ENCODE assay signal across 15 cellular contexts in the genomic region with DNA sequence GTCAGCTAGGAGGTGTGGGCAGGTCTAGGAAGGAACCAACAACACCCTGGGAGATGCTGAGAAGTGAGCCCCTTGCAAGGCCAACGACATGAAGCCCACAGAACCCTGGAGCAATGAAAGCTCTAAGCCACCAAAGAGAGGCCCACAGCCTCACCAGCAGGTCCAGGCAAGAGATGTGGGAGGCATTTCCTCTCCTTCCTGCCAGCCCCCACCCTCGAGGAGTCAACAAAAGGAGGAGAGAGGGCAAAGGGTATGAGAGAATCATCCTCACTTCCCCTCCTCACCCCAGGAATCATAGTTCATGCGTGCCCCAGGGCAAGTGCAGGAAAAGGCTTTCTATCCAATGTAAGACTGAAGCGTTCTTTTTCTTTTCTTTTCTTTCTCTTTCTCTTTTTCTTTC.
A peak's percentile ranks its signal among the peaks of the same experiment; 100 is the strongest.
DNase-seq lines count a peak whose midpoint lies in the region; ATAC-seq and TF ChIP-seq lines count a peak whose summit lies in the region.
"Had no signal": no experiment of that assay in that cellular context is flagged by ENCODE, and none has a peak within 500 bp of the region (broad histone marks: within the 10 kb centered on the region; RNA-seq: fewer than 3 reads in every experiment).

No MANE protein-coding gene starts in this region.

- in situ Hi-C loops in mammary epithelial cell (cut with MboI; ENCODE audit: low sequenced_read_pairs in 2 of 2), result loop anchor here in 1 of 2 donors (25.0 kb wide), 1 partner anchor 160 kb away; no protein-coding TSS in a partner anchor

- no peak for ATAC-seq in GM21526 (IDR thresholded peaks at IDR 0.05; ENCODE audit: low FRiP score, unreplicated experiment)
- ATAC-seq: GM12878 had no signal

- H3K27ac ChIP-seq in mammary epithelial cell (ENCODE audit: insufficient read depth, low read depth, low read length), result no peak overlapping the region
- H3K27ac ChIP-seq in effector memory CD4-positive, alpha-beta T cell (ENCODE audit: insufficient read depth, low read length, poor library complexity, severe bottlenecking), result no peak overlapping the region
- H3K27ac ChIP-seq: 22Rv1 had no signal

- peak overlapping the region; percentile 16 for H3K4me2 ChIP-seq in mammary epithelial cell (ENCODE audit: insufficient read depth, low read depth, low read length)

- H3K4me3 ChIP-seq in mammary epithelial cell (replicated peaks in 1 of 3; ENCODE audit: insufficient read depth in 1 of 3, low read depth in 2 of 3, low read length in 3 of 3), result no peak overlapping the region
- H3K4me3 ChIP-seq in effector memory CD4-positive, alpha-beta T cell (ENCODE audit: insufficient read depth, low read depth, low read length, poor library complexity, severe bottlenecking), result no peak overlapping the region
- H3K4me3 ChIP-seq: GM12878 had no signal

- H3K9me3 ChIP-seq in mammary epithelial cell (replicated peaks; ENCODE audit: insufficient read depth, low read length), result no peaks in the 10 kb centered on the region
- H3K9me3 ChIP-seq in effector memory CD4-positive, alpha-beta T cell (ENCODE audit: control insufficient read depth, low read length), result no peaks in the 10 kb centered on the region

- H4K20me1 ChIP-seq in mammary epithelial cell (ENCODE audit: insufficient read depth, low read length), result no peaks in the 10 kb centered on the region

- peaks cover 11% of the 10 kb centered on the region for H3K9me3 Mint-ChIP-seq in MCF 10A (ENCODE audit: unreplicated experiment)
- H3K9me3 Mint-ChIP-seq: IgD-negative memory B cell had no signal

- TF ChIP-seq CTCF in mammary epithelial cell (conservative IDR thresholded peaks at IDR 0.05 in 1 of 2, IDR thresholded peaks at IDR 0.05 in 1 of 2; ENCODE audit: extremely low read depth in 1 of 2, insufficient read depth in 1 of 2, low read depth in 1 of 2, low read length in 2 of 2) (no peak), MCF 10A (IDR thresholded peaks at IDR 0.05; ENCODE audit: unreplicated experiment) (no peak)

- no peaks in the 10 kb centered on the region for H3K79me2 ChIP-seq in mammary epithelial cell (ENCODE audit: insufficient read depth, low read length)

- BruUV-seq in mammary epithelial cell (replicated peaks; lab: Mats Ljungman, UMichigan) (no TSS peak), MCF 10A (replicated peaks; lab: Mats Ljungman, UMichigan) (no TSS peak)

- no peaks in the 10 kb centered on the region for H3K36me3 ChIP-seq in mammary epithelial cell (ENCODE audit: insufficient read depth, low read length)
- no peaks in the 10 kb centered on the region for H3K36me3 ChIP-seq in effector memory CD4-positive, alpha-beta T cell (ENCODE audit: control insufficient read depth, insufficient read depth, low read length)

- WGBS in mammary epithelial cell (ENCODE audit: low coverage, missing lambda C conversion rate), result 50% methylated on average over 2 of the region's 4 CpGs

- dilution Hi-C loops in mammary epithelial cell (cut with HindIII; ENCODE audit: low sequenced_read_pairs), result no loop called here

- CTCF ChIA-PET in mammary epithelial cell (lab: Charles Lee; ENCODE audit: low non-redundant PET) (no interaction called here), MCF 10A (lab: Yijun Ruan, JAX) (interaction anchor here (0.5 to 0.7 kb wide), 3 partner anchors 13 to 674 kb away, joined by 3 to 4 read pairs (median 4); no protein-coding TSS in a partner anchor)

- intact Hi-C loops in mammary epithelial cell (cut with micrococcal nuclease) (no loop called here), MCF 10A (cut with micrococcal nuclease) (no loop called here)

- POLR2A ChIA-PET in MCF 10A (lab: Yijun Ruan, JAX), result no interaction called here

- H3K4me1 ChIP-seq in mammary epithelial cell (ENCODE audit: insufficient read depth, low read length), result peaks cover 13% of the 10 kb centered on the region
- no peaks in the 10 kb centered on the region for H3K4me1 ChIP-seq in effector memory CD4-positive, alpha-beta T cell (ENCODE audit: control insufficient read depth, insufficient read depth, low read length, poor library complexity, severe bottlenecking)

- H3K27me3 Mint-ChIP-seq in MCF 10A (ENCODE audit: insufficient read depth, unreplicated experiment), result peaks cover 12% of the 10 kb centered on the region

- H2AFZ ChIP-seq in mammary epithelial cell (ENCODE audit: low read depth, low read length), result no peak overlapping the region

- H3K4me3 Mint-ChIP-seq in MCF 10A (ENCODE audit: unreplicated experiment), result no peak overlapping the region
- H3K4me3 Mint-ChIP-seq: CD4-positive, CD25-positive, alpha-beta regulatory T cell; H9; IgD-negative memory B cell had no signal

- DNase-seq in mammary epithelial cell, result no peak
- no peak for DNase-seq in MCF 10A (ENCODE audit: unreplicated experiment)
- DNase-seq in NCI-H69 (lab: John Stamatoyannopoulos, UW), result peak; percentile 6
- peak; percentile 23 for DNase-seq in UCSD-AML1 (lab: John Stamatoyannopoulos, UW; ENCODE audit: unreplicated experiment)
- no peak for DNase-seq in germinal center (ENCODE audit: low spot score)
- DNase-seq in SHP77 treated with DMSO at 0.1 percent for 48 hours (lab: John Stamatoyannopoulos, UW), result no peak
- DNase-seq in effector memory CD4-positive, alpha-beta T cell, result no peak
- DNase-seq: CD4-positive, CD25-positive, alpha-beta regulatory T cell; DMS53; GOT3; H9 had no signal

- no peak overlapping the region for H3K27ac Mint-ChIP-seq in MCF 10A (ENCODE audit: low read depth, unreplicated experiment)
- H3K27ac Mint-ChIP-seq: CD4-positive, CD25-positive, alpha-beta regulatory T cell; H9; IgD-negative memory B cell had no signal

- peaks cover 7% of the 10 kb centered on the region for H3K36me3 Mint-ChIP-seq in MCF 10A (ENCODE audit: insufficient read depth, unreplicated experiment)
- H3K36me3 Mint-ChIP-seq: IgD-negative memory B cell had no signal

- no peaks in the 10 kb centered on the region for H3K27me3 ChIP-seq in mammary epithelial cell (ENCODE audit: insufficient read depth, low read length)
- no peaks in the 10 kb centered on the region for H3K27me3 ChIP-seq in effector memory CD4-positive, alpha-beta T cell (replicated peaks; ENCODE audit: control insufficient read depth, insufficient read depth, low read length, poor library complexity, severe bottlenecking)

- H3K9ac ChIP-seq in mammary epithelial cell (ENCODE audit: insufficient read depth, low read length), result no peak overlapping the region

- peaks cover under 1% of the 10 kb centered on the region for H3K4me1 Mint-ChIP-seq in MCF 10A (ENCODE audit: insufficient read depth, unreplicated experiment)

Comparison
In these comparisons a context has a peak if more than half of its experiments do, and no peak if none do; other contexts are left out.
1. DNase-seq: peak in NCI-H69 (single experiment) and UCSD-AML1 (single experiment); none in mammary epithelial cell (single experiment), MCF 10A (single experiment), germinal center (single experiment), SHP77 treated with DMSO at 0.1 percent for 48 hours (single experiment) and effector memory CD4-positive, alpha-beta T cell (0 of 3).